In genomic region chr1:227731696-227732585, GRCh38 we compare ENCODE assay signal across 15 cellular contexts. TPM values are rescaled to one million over a fixed set of nuclear protein-coding genes. Genes with fewer than 3 reads are reported as not detected.
DNase-seq lines count a peak whose midpoint lies in the region; ATAC-seq and TF ChIP-seq lines count a peak whose summit lies in the region.
"Had no signal": no experiment of that assay in that cellular context is flagged by ENCODE, and none has a peak within 500 bp of the region (broad histone marks: within the 10 kb centered on the region; RNA-seq: fewer than 3 reads in every experiment).

No MANE protein-coding gene starts in this region.

- peak overlapping the region; percentile 92 for H3K4me3 Mint-ChIP-seq in CD4-positive, alpha-beta T cell
- H3K4me3 Mint-ChIP-seq in nephron: peak overlapping the region; percentile 70 to 99 (median 94)

- H3K4me1 ChIP-seq in RWPE2 (ENCODE audit: insufficient read depth, poor library complexity, severe bottlenecking): no peaks in the 10 kb centered on the region

- no peaks in the 10 kb centered on the region for H3K27me3 ChIP-seq in CD4-positive, alpha-beta T cell (ENCODE audit: control insufficient read depth, insufficient read depth, low read length)
- H3K27me3 ChIP-seq in RWPE2 (ENCODE audit: insufficient read depth, poor library complexity, severe bottlenecking): no peaks in the 10 kb centered on the region

- H3K27ac Mint-ChIP-seq in CD4-positive, alpha-beta T cell: no peak overlapping the region
- H3K27ac Mint-ChIP-seq in nephron: no peak overlapping the region

- POLR2A ChIA-PET in CD4-positive, alpha-beta T cell (lab: Charles Lee): no interaction called here

- H3K36me3 Mint-ChIP-seq in CD4-positive, alpha-beta T cell (ENCODE audit: low read depth): peaks cover 8% of the 10 kb centered on the region
- H3K36me3 Mint-ChIP-seq in nephron (ENCODE audit: low read depth): no peaks in the 10 kb centered on the region

- CTCF ChIA-PET in CD4-positive, alpha-beta T cell (lab: Charles Lee): no interaction called here

- peaks cover 52% of the 10 kb centered on the region for H3K4me1 Mint-ChIP-seq in CD4-positive, alpha-beta T cell (ENCODE audit: low read depth)
- peaks cover 36% of the 10 kb centered on the region for H3K4me1 Mint-ChIP-seq in nephron

- H3K27ac ChIP-seq in 22Rv1: peak overlapping the region; percentile 79
- no peak overlapping the region for H3K27ac ChIP-seq in CD4-positive, alpha-beta T cell (ENCODE audit: low read depth, low read length)
- H3K27ac ChIP-seq in RWPE2 (ENCODE audit: poor library complexity, severe bottlenecking): no peak overlapping the region

- intact Hi-C loops in CD4-positive, alpha-beta T cell (cut with DNase I, micrococcal nuclease): loop anchor here in 1 of 2 experiments (5.0 to 10.0 kb wide), 4 partner anchors 170 to 1893 kb away; partner anchors contain the start of genes C1orf35, MRPL55, TAF5L and URB2

- H3K9me3 Mint-ChIP-seq in CD4-positive, alpha-beta T cell: no peaks in the 10 kb centered on the region
- no peaks in the 10 kb centered on the region for H3K9me3 Mint-ChIP-seq in nephron
- H3K9me3 Mint-ChIP-seq: CD4-positive, alpha-beta memory T cell had no signal

- no peak for ATAC-seq in CD4-positive, alpha-beta T cell (ENCODE audit: poor library complexity)
- no peak for ATAC-seq in RWPE2 (ENCODE audit: low read depth)
- ATAC-seq: PC-3 had no signal

- no peak overlapping the region for H3K4me3 ChIP-seq in RWPE2 (ENCODE audit: severe bottlenecking)

- H3K9me3 ChIP-seq in CD4-positive, alpha-beta T cell (ENCODE audit: control insufficient read depth, low read length): no peaks in the 10 kb centered on the region
- H3K9me3 ChIP-seq in RWPE2 (ENCODE audit: severe bottlenecking): no peaks in the 10 kb centered on the region

- TF ChIP-seq CTCF in 22Rv1 (IDR thresholded peaks at IDR 0.05) (no peak), RWPE2 (IDR thresholded peaks at IDR 0.05; ENCODE audit: poor library complexity, severe bottlenecking) (no peak), nephron (IDR thresholded peaks at IDR 0.05; ENCODE audit: unreplicated experiment in 3 of 3) (no peak)
- no peak for TF ChIP-seq CTCF in CD4-positive, alpha-beta T cell (IDR thresholded peaks at IDR 0.05)

- H3K36me3 ChIP-seq in RWPE2 (ENCODE audit: low read depth): no peaks in the 10 kb centered on the region

- in situ Hi-C loops in G401 (cut with HindIII; ENCODE audit: low sequenced_read_pairs): no loop called here

- no peak for DNase-seq in CD4-positive, alpha-beta T cell
- DNase-seq in RWPE2 (ENCODE audit: low spot score): peak; percentile 29
- DNase-seq in NCI-H2029 treated with DMSO at 0.1 percent for 48 hours (lab: John Stamatoyannopoulos, UW): no peak
- DNase-seq in pons (ENCODE audit: low spot score): no peak
- DNase-seq in G401 (ENCODE audit: low spot score): no peak
- DNase-seq: BE2C; CD4-positive, alpha-beta memory T cell; GF-D8; IMR-90; NCI-H1417; NCI-H187 treated with DMSO at 0.1 percent for 48 hours; NCI-H526 treated with DMSO at 0.1 percent for 48 hours; PC-3 had no signal

- H3K27me3 Mint-ChIP-seq in CD4-positive, alpha-beta T cell: peaks cover 5% of the 10 kb centered on the region
- peaks cover under 1% of the 10 kb centered on the region for H3K27me3 Mint-ChIP-seq in nephron (ENCODE audit: low read depth)
- H3K27me3 Mint-ChIP-seq: CD4-positive, alpha-beta memory T cell had no signal

RNA-seq across cellular contexts. Expression of gene JMJD4, which starts 3.2 kb away (rescaled TPM):
- total RNA-seq in CD4-positive, alpha-beta T cell: 10 to 100 TPM; 11.4 to 11.9 TPM
- 38.3 and 38.7 TPM in 2 replicates for total RNA-seq in G401 (2014; rRNA removed; shearing (Covaris generic))

RNA-seq across cellular contexts. Expression of gene SNAP47, which starts 3.3 kb away (rescaled TPM):
- total RNA-seq in CD4-positive, alpha-beta T cell: 10 to 100 TPM; 12.8 to 14.0 TPM
- 72.9 and 84.9 TPM in 2 replicates for total RNA-seq in G401 (2014; rRNA removed; shearing (Covaris generic))
